In genomic region chr3:112615942-112616731, GRCh38 we compare ENCODE assay signal across 1 cellular context.
TF ChIP-seq lines count a peak whose summit lies in the region.

No MANE protein-coding gene starts in this region.

TF ChIP-seq in WTC11, 78 proteins besides CTCF, POLR2A, EP300 and RAD21 (continued from another document):
- TF ChIP-seq AR (CRISPR knock-in tag; IDR thresholded peaks at IDR 0.05), result no peak
- no peak for TF ChIP-seq NFATC4 (CRISPR knock-in tag; IDR thresholded peaks at IDR 0.05)
- TF ChIP-seq RELA (CRISPR knock-in tag; IDR thresholded peaks at IDR 0.05; ENCODE audit: borderline replicate concordance), result no peak
- TF ChIP-seq, protein P1, sequence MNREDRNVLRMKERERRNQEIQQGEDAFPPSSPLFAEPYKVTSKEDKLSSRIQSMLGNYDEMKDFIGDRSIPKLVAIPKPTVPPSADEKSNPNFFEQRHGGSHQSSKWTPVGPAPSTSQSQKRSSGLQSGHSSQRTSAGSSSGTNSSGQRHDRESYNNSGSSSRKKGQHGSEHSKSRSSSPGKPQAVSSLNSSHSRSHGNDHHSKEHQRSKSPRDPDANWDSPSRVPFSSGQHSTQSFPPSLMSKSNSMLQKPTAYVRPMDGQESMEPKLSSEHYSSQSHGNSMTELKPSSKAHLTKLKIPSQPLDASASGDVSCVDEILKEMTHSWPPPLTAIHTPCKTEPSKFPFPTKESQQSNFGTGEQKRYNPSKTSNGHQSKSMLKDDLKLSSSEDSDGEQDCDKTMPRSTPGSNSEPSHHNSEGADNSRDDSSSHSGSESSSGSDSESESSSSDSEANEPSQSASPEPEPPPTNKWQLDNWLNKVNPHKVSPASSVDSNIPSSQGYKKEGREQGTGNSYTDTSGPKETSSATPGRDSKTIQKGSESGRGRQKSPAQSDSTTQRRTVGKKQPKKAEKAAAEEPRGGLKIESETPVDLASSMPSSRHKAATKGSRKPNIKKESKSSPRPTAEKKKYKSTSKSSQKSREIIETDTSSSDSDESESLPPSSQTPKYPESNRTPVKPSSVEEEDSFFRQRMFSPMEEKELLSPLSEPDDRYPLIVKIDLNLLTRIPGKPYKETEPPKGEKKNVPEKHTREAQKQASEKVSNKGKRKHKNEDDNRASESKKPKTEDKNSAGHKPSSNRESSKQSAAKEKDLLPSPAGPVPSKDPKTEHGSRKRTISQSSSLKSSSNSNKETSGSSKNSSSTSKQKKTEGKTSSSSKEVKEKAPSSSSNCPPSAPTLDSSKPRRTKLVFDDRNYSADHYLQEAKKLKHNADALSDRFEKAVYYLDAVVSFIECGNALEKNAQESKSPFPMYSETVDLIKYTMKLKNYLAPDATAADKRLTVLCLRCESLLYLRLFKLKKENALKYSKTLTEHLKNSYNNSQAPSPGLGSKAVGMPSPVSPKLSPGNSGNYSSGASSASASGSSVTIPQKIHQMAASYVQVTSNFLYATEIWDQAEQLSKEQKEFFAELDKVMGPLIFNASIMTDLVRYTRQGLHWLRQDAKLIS (CRISPR knock-in tag; IDR thresholded peaks at IDR 0.05; ENCODE audit: borderline replicate concordance), result no peak
- TF ChIP-seq PRRX2 (CRISPR knock-in tag; IDR thresholded peaks at IDR 0.05), result no peak
- no peak for TF ChIP-seq ZMAT4 (CRISPR knock-in tag; IDR thresholded peaks at IDR 0.05)
- no peak for TF ChIP-seq ZNF138 (CRISPR knock-in tag; conservative IDR thresholded peaks at IDR 0.05)
- no peak for TF ChIP-seq SP1 (CRISPR knock-in tag; conservative IDR thresholded peaks at IDR 0.05)
- no peak for TF ChIP-seq MXD4 (CRISPR knock-in tag; IDR thresholded peaks at IDR 0.05; ENCODE audit: borderline replicate concordance)
- TF ChIP-seq, protein P2, sequence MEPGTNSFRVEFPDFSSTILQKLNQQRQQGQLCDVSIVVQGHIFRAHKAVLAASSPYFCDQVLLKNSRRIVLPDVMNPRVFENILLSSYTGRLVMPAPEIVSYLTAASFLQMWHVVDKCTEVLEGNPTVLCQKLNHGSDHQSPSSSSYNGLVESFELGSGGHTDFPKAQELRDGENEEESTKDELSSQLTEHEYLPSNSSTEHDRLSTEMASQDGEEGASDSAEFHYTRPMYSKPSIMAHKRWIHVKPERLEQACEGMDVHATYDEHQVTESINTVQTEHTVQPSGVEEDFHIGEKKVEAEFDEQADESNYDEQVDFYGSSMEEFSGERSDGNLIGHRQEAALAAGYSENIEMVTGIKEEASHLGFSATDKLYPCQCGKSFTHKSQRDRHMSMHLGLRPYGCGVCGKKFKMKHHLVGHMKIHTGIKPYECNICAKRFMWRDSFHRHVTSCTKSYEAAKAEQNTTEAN (CRISPR knock-in tag; IDR thresholded peaks at IDR 0.05), result no peak
- TF ChIP-seq, protein P3, sequence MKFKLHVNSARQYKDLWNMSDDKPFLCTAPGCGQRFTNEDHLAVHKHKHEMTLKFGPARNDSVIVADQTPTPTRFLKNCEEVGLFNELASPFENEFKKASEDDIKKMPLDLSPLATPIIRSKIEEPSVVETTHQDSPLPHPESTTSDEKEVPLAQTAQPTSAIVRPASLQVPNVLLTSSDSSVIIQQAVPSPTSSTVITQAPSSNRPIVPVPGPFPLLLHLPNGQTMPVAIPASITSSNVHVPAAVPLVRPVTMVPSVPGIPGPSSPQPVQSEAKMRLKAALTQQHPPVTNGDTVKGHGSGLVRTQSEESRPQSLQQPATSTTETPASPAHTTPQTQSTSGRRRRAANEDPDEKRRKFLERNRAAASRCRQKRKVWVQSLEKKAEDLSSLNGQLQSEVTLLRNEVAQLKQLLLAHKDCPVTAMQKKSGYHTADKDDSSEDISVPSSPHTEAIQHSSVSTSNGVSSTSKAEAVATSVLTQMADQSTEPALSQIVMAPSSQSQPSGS (CRISPR knock-in tag; IDR thresholded peaks at IDR 0.05; ENCODE audit: borderline replicate concordance, low read depth), result no peak
